Comparison of ENCODE assay signal across 1 cellular context in genomic region chr20:20018366-20018765, GRCh38.
TF ChIP-seq lines count a peak whose summit lies in the region.

No MANE protein-coding gene starts in this region.

TF ChIP-seq in H1, 55 proteins besides CTCF, POLR2A, EP300 and RAD21:
- TF ChIP-seq POLR2AphosphoS5 (IDR thresholded peaks at IDR 0.05; ENCODE audit: low read depth, low read length) (no peak), CHD1 (IDR thresholded peaks at IDR 0.05; ENCODE audit: low read depth, low read length) (no peak), NRF1 (IDR thresholded peaks at IDR 0.05; ENCODE audit: low read depth, low read length) (no peak), SP1 (IDR thresholded peaks at IDR 0.05; ENCODE audit: low read depth, low read length) (no peak), TEAD4 (IDR thresholded peaks at IDR 0.05; ENCODE audit: low read depth, low read length) (no peak), GABPA (IDR thresholded peaks at IDR 0.05; ENCODE audit: borderline replicate concordance, insufficient read depth, low read length) (no peak), KDM1A (IDR thresholded peaks at IDR 0.05; ENCODE audit: borderline replicate concordance, low read length) (no peak), EGR1 (IDR thresholded peaks at IDR 0.05; ENCODE audit: borderline replicate concordance, low read depth, low read length) (no peak), CEBPB (IDR thresholded peaks at IDR 0.05; ENCODE audit: low read depth, low read length) (no peak), RFX5 (IDR thresholded peaks at IDR 0.05; ENCODE audit: borderline replicate concordance, low read depth, low read length) (no peak), RXRA (IDR thresholded peaks at IDR 0.05; ENCODE audit: insufficient read depth, low read depth, low read length) (no peak), GTF2F1 (IDR thresholded peaks at IDR 0.05; ENCODE audit: borderline replicate concordance, low read depth, low read length) (no peak), SIN3A (conservative IDR thresholded peaks at IDR 0.05 in 1 of 2, IDR thresholded peaks at IDR 0.05 in 1 of 2; ENCODE audit: low read depth in 1 of 2, low read length in 2 of 2) (no peak), HDAC2 (IDR thresholded peaks at IDR 0.05; ENCODE audit: borderline replicate concordance in 1 of 2, low read depth in 2 of 2, low read length in 2 of 2) (no peak), EZH2 (IDR thresholded peaks at IDR 0.05; ENCODE audit: low read depth, low read length, severe bottlenecking) (no peak)
